Comparison of ENCODE assay signal across 23 cellular contexts in genomic region chr15:100778831-100779288, GRCh38.
DNase-seq lines count a peak whose midpoint lies in the region; ATAC-seq, FAIRE-seq and TF ChIP-seq lines count a peak whose summit lies in the region.
"Had no signal": no experiment of that assay in that cellular context is flagged by ENCODE, and none has a peak within 500 bp of the region (broad histone marks: within the 10 kb centered on the region; RNA-seq: fewer than 3 reads in every experiment).

No MANE protein-coding gene starts in this region.

- H3K4me1 ChIP-seq in GM23338 (ENCODE audit: insufficient read depth) = no peaks in the 10 kb centered on the region
- H3K4me1 ChIP-seq in RWPE2 (ENCODE audit: insufficient read depth, poor library complexity, severe bottlenecking) = no peaks in the 10 kb centered on the region
- H3K4me1 ChIP-seq in sigmoid colon = no peaks in the 10 kb centered on the region
- H3K4me1 ChIP-seq in small intestine (ENCODE audit: control insufficient read depth in 2 of 2, insufficient read depth in 1 of 2, low read depth in 1 of 2, low read length in 1 of 2) = no peaks in the 10 kb centered on the region
- H3K4me1 ChIP-seq: heart right ventricle, lower lobe of right lung, right lobe of liver had no signal

- no peak for DNase-seq in GM23338 (ENCODE audit: low spot score)
- DNase-seq in RWPE2 (ENCODE audit: low spot score) = peak; percentile 51
- DNase-seq in lower leg skin (ENCODE audit: low spot score in 2 of 2) = peak; percentile 3 to 73
- peak; percentile 57 for DNase-seq in sigmoid colon
- no peak for DNase-seq in NCI-H2171 (lab: John Stamatoyannopoulos, UW)
- DNase-seq in small intestine = no peak
- DNase-seq: activated CD4-positive, alpha-beta T cell treated with anti-CD3 and anti-CD28 coated beads, Interleukin-2, amount 50 U/mL, for 48 hours; activated CD4-positive, CD25-positive, alpha-beta regulatory T cell; activated naive CD4-positive, alpha-beta T cell treated with anti-CD3 and anti-CD28 coated beads, Interleukin-2, amount 50 U/mL, for 16 hours; activated T-cell treated with anti-CD3 and anti-CD28 coated beads, Interleukin-2, amount 50 U/mL, for 48 hours; CD4-positive, alpha-beta memory T cell; Karpas-422; lower lobe of right lung; NCI-H187; NCI-H774; occipital lobe; SHP77 treated with DMSO at 0.1 percent for 48 hours; SW 1271 had no signal

- intact Hi-C loops in lower leg skin (cut with DNase I; ENCODE audit: low total_unique reads) (no loop called here), sigmoid colon (cut with DNase I) (no loop called here)

- no peaks in the 10 kb centered on the region for H3K79me2 ChIP-seq in GM23338 (replicated peaks; ENCODE audit: insufficient read depth)

- H3K27ac Mint-ChIP-seq in GM23338 = no peak overlapping the region
- H3K27ac Mint-ChIP-seq: CD4-positive, alpha-beta memory T cell had no signal

- no peak overlapping the region for H3K4me3 Mint-ChIP-seq in GM23338
- H3K4me3 Mint-ChIP-seq: CD4-positive, alpha-beta memory T cell had no signal

- H3K27me3 ChIP-seq in GM23338 (ENCODE audit: insufficient read depth) (no peaks in the 10 kb centered on the region), RWPE2 (ENCODE audit: insufficient read depth, poor library complexity, severe bottlenecking) (no peaks in the 10 kb centered on the region), sigmoid colon (no peaks in the 10 kb centered on the region), small intestine (ENCODE audit: control insufficient read depth in 2 of 2, insufficient read depth in 2 of 2, low read length in 2 of 2) (no peaks in the 10 kb centered on the region)
- H3K27me3 ChIP-seq: right lobe of liver had no signal

- TF ChIP-seq POLR2A in lower leg skin (IDR thresholded peaks at IDR 0.05) (no peak), sigmoid colon (IDR thresholded peaks at IDR 0.05) (no peak)

- H3F3A ChIP-seq in GM23338 (replicated peaks; ENCODE audit: low read depth) = no peaks in the 10 kb centered on the region

- H3K9me2 ChIP-seq in GM23338 (ENCODE audit: insufficient read depth) = no peaks in the 10 kb centered on the region

- H3K36me3 Mint-ChIP-seq in GM23338 (ENCODE audit: low read depth) = peaks cover 9% of the 10 kb centered on the region
- H3K36me3 Mint-ChIP-seq: CD4-positive, alpha-beta memory T cell had no signal

- H3K4me3 ChIP-seq in GM23338 (no peak overlapping the region), RWPE2 (ENCODE audit: severe bottlenecking) (no peak overlapping the region), lower leg skin (ENCODE audit: low read depth, poor library complexity, severe bottlenecking) (no peak overlapping the region), sigmoid colon (no peak overlapping the region), small intestine (ENCODE audit: low read depth in 1 of 2, low read length in 2 of 2) (no peak overlapping the region)
- H3K4me3 ChIP-seq: dorsolateral prefrontal cortex, heart right ventricle, lower lobe of right lung, right lobe of liver had no signal

- H3K27ac ChIP-seq in GM23338 (ENCODE audit: low read depth) = no peak overlapping the region
- no peak overlapping the region for H3K27ac ChIP-seq in RWPE2 (ENCODE audit: poor library complexity, severe bottlenecking)
- no peak overlapping the region for H3K27ac ChIP-seq in sigmoid colon
- H3K27ac ChIP-seq in small intestine (ENCODE audit: low read depth in 1 of 2, low read length in 1 of 2) = no peak overlapping the region
- H3K27ac ChIP-seq: dorsolateral prefrontal cortex, heart right ventricle, lower lobe of right lung, right lobe of liver had no signal

- H3K4me1 Mint-ChIP-seq in GM23338 = no peaks in the 10 kb centered on the region; the same call in 2 of the 3 replicates
- H3K4me1 Mint-ChIP-seq: CD4-positive, alpha-beta memory T cell had no signal

- H3K9me3 ChIP-seq in RWPE2 (ENCODE audit: severe bottlenecking) = no peaks in the 10 kb centered on the region
- no peaks in the 10 kb centered on the region for H3K9me3 ChIP-seq in sigmoid colon
- no peaks in the 10 kb centered on the region for H3K9me3 ChIP-seq in small intestine (ENCODE audit: control insufficient read depth, low read depth)
- H3K9me3 ChIP-seq: heart right ventricle, lower lobe of right lung, right lobe of liver had no signal

- TF ChIP-seq EP300 in sigmoid colon (IDR thresholded peaks at IDR 0.05) = no peak

- no peak overlapping the region for H3K4me2 ChIP-seq in GM23338

- peaks cover 11% of the 10 kb centered on the region for H3K27me3 Mint-ChIP-seq in GM23338 (ENCODE audit: insufficient read depth, low read depth, poor library complexity)

- H4K20me1 ChIP-seq in GM23338 (replicated peaks; ENCODE audit: insufficient read depth) = no peaks in the 10 kb centered on the region

- H3K9me3 Mint-ChIP-seq in GM23338 = peaks cover 26% of the 10 kb centered on the region

- FAIRE-seq in small intestine (lab: Jason Lieb, UNC) = no peak
- FAIRE-seq: G401.6 had no signal

- WGBS in lower leg skin, 2 donors = 71 to 72% methylated on average over 17 to 18 of the region's 18 CpGs
- 55 to 66% methylated on average over 18 of the region's 18 CpGs for WGBS in sigmoid colon, 2 donors
- 56 to 73% (median 69%) methylated on average over 18 of the region's 18 CpGs for WGBS in small intestine, 3 donors

- ATAC-seq in GM23338 (no peak), RWPE2 (ENCODE audit: low read depth) (peak; percentile 9; the same call in 1 of the 3 replicates), HG02588 (IDR thresholded peaks at IDR 0.05; ENCODE audit: unreplicated experiment) (no peak)
- ATAC-seq: lower lobe of right lung, right lobe of liver had no signal

- H2AFZ ChIP-seq in GM23338 = peak overlapping the region; percentile 47

- H3K36me3 ChIP-seq in GM23338 (ENCODE audit: insufficient read depth) = no peaks in the 10 kb centered on the region
- H3K36me3 ChIP-seq in RWPE2 (ENCODE audit: low read depth) = no peaks in the 10 kb centered on the region
- H3K36me3 ChIP-seq in sigmoid colon = no peaks in the 10 kb centered on the region
- no peaks in the 10 kb centered on the region for H3K36me3 ChIP-seq in small intestine (ENCODE audit: control insufficient read depth in 2 of 2, insufficient read depth in 2 of 2, low read length in 2 of 2)
- H3K36me3 ChIP-seq: heart right ventricle, lower lobe of right lung, right lobe of liver had no signal

- TF ChIP-seq CTCF in GM23338 (conservative IDR thresholded peaks at IDR 0.05; ENCODE audit: low read depth in 2 of 2) (no peak), RWPE2 (IDR thresholded peaks at IDR 0.05; ENCODE audit: poor library complexity, severe bottlenecking) (no peak), lower leg skin (IDR thresholded peaks at IDR 0.05) (no peak), sigmoid colon (IDR thresholded peaks at IDR 0.05) (no peak)

TF ChIP-seq in GM23338, 12 proteins besides CTCF, POLR2A, EP300 and RAD21 (continues in another document):
- TF ChIP-seq ZNF462 (CRISPR knock-in tag; IDR thresholded peaks at IDR 0.05) = no peak

Comparison
In these comparisons a context has a peak if more than half of its experiments do, and no peak if none do; other contexts are left out.
1. DNase-seq: peak in RWPE2 (single experiment), lower leg skin (2 of 2) and sigmoid colon (single experiment); none in GM23338 (single experiment), NCI-H2171 (single experiment) and small intestine (single experiment).